In the genomic region with DNA sequence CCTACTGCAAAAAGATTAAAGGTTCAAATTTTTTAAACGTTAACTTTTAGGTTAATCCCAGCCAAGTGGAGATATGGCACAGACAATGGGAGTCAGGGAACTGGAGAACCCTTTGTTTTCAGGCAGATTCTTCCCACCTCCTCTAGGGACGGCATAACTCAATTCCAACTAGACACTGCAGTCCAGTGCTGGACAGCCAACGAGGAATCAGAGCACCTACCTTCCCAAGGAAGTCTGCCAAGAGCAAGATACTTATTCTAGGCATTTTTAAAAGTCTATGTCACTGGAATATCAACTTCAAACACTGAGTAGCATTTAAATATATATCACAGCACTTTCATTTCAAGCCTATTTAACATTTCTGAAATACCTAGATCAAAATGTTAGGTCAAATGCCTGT, we compare ENCODE assay signal across 1 cellular context.
TF ChIP-seq lines count a peak whose summit lies in the region.

No MANE protein-coding gene starts in this region.

TF ChIP-seq in GM12891, 5 proteins besides CTCF, POLR2A, EP300 and RAD21:
- no peak for TF ChIP-seq TAF1 (IDR thresholded peaks at IDR 0.05; ENCODE audit: low read depth, low read length)
